ENCODE assay signal across 1 cellular context in genomic region chr14:73477618-73478266, GRCh38.
TF ChIP-seq lines count a peak whose summit lies in the region.

No MANE protein-coding gene starts in this region.

TF ChIP-seq in GM12878, 131 proteins besides CTCF, POLR2A, EP300 and RAD21 (continues in another document):
- TF ChIP-seq NFYA (IDR thresholded peaks at IDR 0.05; ENCODE audit: borderline replicate concordance, low read depth, low read length) (no peak), IRF4 (IDR thresholded peaks at IDR 0.05; ENCODE audit: low read depth, low read length) (peak; percentile 65; the same call in 1 of the 2 replicates), MEF2A (IDR thresholded peaks at IDR 0.05; ENCODE audit: insufficient read depth, low read depth, low read length) (peak; percentile 82), YY1 (IDR thresholded peaks at IDR 0.05; ENCODE audit: low read depth, low read length) (peak; percentile 75; the same call in 1 of the 2 replicates), RBBP5 (conservative IDR thresholded peaks at IDR 0.05) (no peak), CHD4 (IDR thresholded peaks at IDR 0.05) (no peak), STAT1 (conservative IDR thresholded peaks at IDR 0.05) (no peak), CBX5 (IDR thresholded peaks at IDR 0.05; ENCODE audit: low read depth) (no peak), TCF7 (IDR thresholded peaks at IDR 0.05; ENCODE audit: borderline replicate concordance) (peak; percentile 21; the same call in 1 of the 2 replicates), MLLT1 (IDR thresholded peaks at IDR 0.05) (peak; percentile 92), CREM (IDR thresholded peaks at IDR 0.05; ENCODE audit: low read depth) (peak; percentile 71; the same call in 1 of the 2 replicates), TAF1 (IDR thresholded peaks at IDR 0.05; ENCODE audit: borderline replicate concordance, low read depth, low read length) (no peak), KAT2A (conservative IDR thresholded peaks at IDR 0.05; ENCODE audit: control insufficient read depth, low read depth, low read length) (no peak), RAD51 (IDR thresholded peaks at IDR 0.05) (peak; percentile 84), ESRRA (IDR thresholded peaks at IDR 0.05; ENCODE audit: low read length) (no peak), ZNF592 (IDR thresholded peaks at IDR 0.05) (peak; percentile 12), TCF12 (IDR thresholded peaks at IDR 0.05; ENCODE audit: low read depth, low read length) (peak; percentile 94), HSF1 (IDR thresholded peaks at IDR 0.05; ENCODE audit: low read depth, low read length) (no peak), ZBTB4 (CRISPR knock-in tag; IDR thresholded peaks at IDR 0.05) (no peak), E2F8 (IDR thresholded peaks at IDR 0.05; ENCODE audit: low read depth, partially characterized antibody) (peak; percentile 71), CEBPZ (IDR thresholded peaks at IDR 0.05; ENCODE audit: low read depth, low read length) (no peak), RELB (IDR thresholded peaks at IDR 0.05; ENCODE audit: low read depth) (peak; percentile 86), SPI1 (IDR thresholded peaks at IDR 0.05; ENCODE audit: borderline replicate concordance, insufficient read depth, low read depth, low read length) (peak; percentile 69), TBL1XR1 (IDR thresholded peaks at IDR 0.05; ENCODE audit: low read depth, low read length) (peak; percentile 45; the same call in 1 of the 2 replicates), ZNF687 (IDR thresholded peaks at IDR 0.05) (peak; percentile 66), BACH1 (IDR thresholded peaks at IDR 0.05; ENCODE audit: borderline replicate concordance) (no peak; the same call in 1 of the 2 replicates), LARP7 (IDR thresholded peaks at IDR 0.05) (no peak), RB1 (IDR thresholded peaks at IDR 0.05; ENCODE audit: borderline replicate concordance) (no peak; the same call in 1 of the 2 replicates), CREB1 (IDR thresholded peaks at IDR 0.05; ENCODE audit: low read depth) (peak; percentile 69)
